17 cellular contexts compared by ENCODE assay signal in genomic region chr11:118015385-118015841, GRCh38. TPM values are rescaled to one million over a fixed set of nuclear protein-coding genes. Genes with fewer than 3 reads are reported as not detected.
A peak's percentile ranks its signal among the peaks of the same experiment; 100 is the strongest.
DNase-seq lines count a peak whose midpoint lies in the region; ATAC-seq, FAIRE-seq and TF ChIP-seq lines count a peak whose summit lies in the region.
"Had no signal": no experiment of that assay in that cellular context is flagged by ENCODE, and none has a peak within 500 bp of the region (broad histone marks: within the 10 kb centered on the region; RNA-seq: fewer than 3 reads in every experiment).

No MANE protein-coding gene starts in this region.

- H3K9me3 Mint-ChIP-seq in activated T-helper 1 cell treated with anti-CD3 and anti-CD28 coated beads, Interleukin-12 subunit alpha, Interleukin-12 subunit beta, Interleukin-2, Interleukin-4 antibody, amounts not matched to agents 30 ng/mL and 10 ng/mL and 1 ng/mL, durations not matched to agents 14 hours and 24 hours and 36 hours: peaks cover 48% of the 10 kb centered on the region
- H3K9me3 Mint-ChIP-seq in natural killer cell: peaks cover 9 to 10% of the 10 kb centered on the region in 2 donors
- peaks cover 14% of the 10 kb centered on the region for H3K9me3 Mint-ChIP-seq in MCF 10A (ENCODE audit: unreplicated experiment)
- peaks cover 7% of the 10 kb centered on the region for H3K9me3 Mint-ChIP-seq in HFFc6

- peaks cover 1% of the 10 kb centered on the region for H3K9me3 ChIP-seq in small intestine (ENCODE audit: control insufficient read depth, low read depth)
- H3K9me3 ChIP-seq: adrenal gland, ovary, SJCRH30 had no signal

- ATAC-seq in natural killer cell: peak; percentile 26 to 46 (median 34)
- ATAC-seq: left colon had no signal

- peak; percentile 87 for DNase-seq in GDM1 (lab: John Stamatoyannopoulos, UW)
- peak; percentile 44 for DNase-seq in MV-4-11 (lab: John Stamatoyannopoulos, UW)
- DNase-seq in activated T-helper 1 cell treated with anti-CD3 and anti-CD28 coated beads, Interleukin-12 subunit alpha, Interleukin-12 subunit beta, Interleukin-2, Interleukin-4 antibody, amounts not matched to agents 30 ng/mL and 10 ng/mL and 1 ng/mL, durations not matched to agents 14 hours and 24 hours and 36 hours (ENCODE audit: low spot score): no peak
- DNase-seq in natural killer cell: no peak
- no peak for DNase-seq in small intestine
- DNase-seq in MCF 10A (ENCODE audit: unreplicated experiment): no peak
- DNase-seq in HFFc6: no peak
- no peak for DNase-seq in CD1c-positive myeloid dendritic cell (ENCODE audit: extremely low spot score)
- DNase-seq: adrenal gland; hypothalamus; left colon; NCI-H526; ovary; SJCRH30; stimulated activated naive CD4-positive, alpha-beta T cell treated with Interleukin-2 at 50 U/mL for 16 hours had no signal

- H3K27ac ChIP-seq in small intestine (ENCODE audit: low read depth in 1 of 2, low read length in 1 of 2): peak overlapping the region in 1 of 2 donors; percentile 1
- H3K27ac ChIP-seq: adrenal gland, C4-2B, cardiac muscle cell, ovary, SJCRH30 had no signal

- H3K36me3 Mint-ChIP-seq in activated T-helper 1 cell treated with anti-CD3 and anti-CD28 coated beads, Interleukin-12 subunit alpha, Interleukin-12 subunit beta, Interleukin-2, Interleukin-4 antibody, amounts not matched to agents 30 ng/mL and 10 ng/mL and 1 ng/mL, durations not matched to agents 14 hours and 24 hours and 36 hours (ENCODE audit: low read depth): peaks cover 33% of the 10 kb centered on the region
- peaks cover 13% of the 10 kb centered on the region for H3K36me3 Mint-ChIP-seq in natural killer cell
- H3K36me3 Mint-ChIP-seq in MCF 10A (ENCODE audit: insufficient read depth, unreplicated experiment): no peaks in the 10 kb centered on the region
- no peaks in the 10 kb centered on the region for H3K36me3 Mint-ChIP-seq in HFFc6 (ENCODE audit: low read depth)

- CTCF ChIA-PET in MCF 10A (lab: Yijun Ruan, JAX): interaction anchor here (0.6 to 0.8 kb wide), 2 partner anchors 38 to 69 kb away, joined by 3 read pairs; no protein-coding TSS in a partner anchor

- H3K4me3 Mint-ChIP-seq in activated T-helper 1 cell treated with anti-CD3 and anti-CD28 coated beads, Interleukin-12 subunit alpha, Interleukin-12 subunit beta, Interleukin-2, Interleukin-4 antibody, amounts not matched to agents 30 ng/mL and 10 ng/mL and 1 ng/mL, durations not matched to agents 14 hours and 24 hours and 36 hours: peak overlapping the region; percentile 32
- peak overlapping the region; percentile 75 for H3K4me3 Mint-ChIP-seq in natural killer cell
- no peak overlapping the region for H3K4me3 Mint-ChIP-seq in MCF 10A (ENCODE audit: unreplicated experiment)
- H3K4me3 Mint-ChIP-seq in HFFc6: no peak overlapping the region

- WGBS in small intestine, 3 donors: 70 to 78% (median 72%) methylated on average over 11 of the region's 11 CpGs

- H3K27ac Mint-ChIP-seq in activated T-helper 1 cell treated with anti-CD3 and anti-CD28 coated beads, Interleukin-12 subunit alpha, Interleukin-12 subunit beta, Interleukin-2, Interleukin-4 antibody, amounts not matched to agents 30 ng/mL and 10 ng/mL and 1 ng/mL, durations not matched to agents 14 hours and 24 hours and 36 hours: peak overlapping the region; percentile 64
- peak overlapping the region; percentile 87 to 96 for H3K27ac Mint-ChIP-seq in natural killer cell
- H3K27ac Mint-ChIP-seq in MCF 10A (ENCODE audit: low read depth, unreplicated experiment): no peak overlapping the region
- no peak overlapping the region for H3K27ac Mint-ChIP-seq in HFFc6

- no peaks in the 10 kb centered on the region for H3K4me1 ChIP-seq in small intestine (ENCODE audit: control insufficient read depth in 2 of 2, insufficient read depth in 1 of 2, low read depth in 1 of 2, low read length in 1 of 2)
- H3K4me1 ChIP-seq: SJCRH30 had no signal

- no peak for FAIRE-seq in small intestine (lab: Jason Lieb, UNC)

- no peak overlapping the region for H3K4me3 ChIP-seq in small intestine (ENCODE audit: low read depth in 1 of 2, low read length in 2 of 2)
- H3K4me3 ChIP-seq: adrenal gland, cardiac muscle cell, ovary, SJCRH30 had no signal

- H3K4me1 Mint-ChIP-seq in activated T-helper 1 cell treated with anti-CD3 and anti-CD28 coated beads, Interleukin-12 subunit alpha, Interleukin-12 subunit beta, Interleukin-2, Interleukin-4 antibody, amounts not matched to agents 30 ng/mL and 10 ng/mL and 1 ng/mL, durations not matched to agents 14 hours and 24 hours and 36 hours (ENCODE audit: low read depth): peaks cover 48% of the 10 kb centered on the region
- H3K4me1 Mint-ChIP-seq in natural killer cell: peaks cover 70 to 75% of the 10 kb centered on the region in 2 donors
- peaks cover 8% of the 10 kb centered on the region for H3K4me1 Mint-ChIP-seq in MCF 10A (ENCODE audit: insufficient read depth, unreplicated experiment)
- H3K4me1 Mint-ChIP-seq in HFFc6 (ENCODE audit: low read depth): no peaks in the 10 kb centered on the region

- intact Hi-C loops in activated T-helper 1 cell treated with anti-CD3 and anti-CD28 coated beads, Interleukin-12 subunit alpha, Interleukin-12 subunit beta, Interleukin-2, Interleukin-4 antibody, amounts not matched to agents 30 ng/mL and 10 ng/mL and 1 ng/mL, durations not matched to agents 14 hours and 24 hours and 36 hours (cut with micrococcal nuclease): no loop called here
- intact Hi-C loops in natural killer cell (cut with micrococcal nuclease) (no loop called here), MCF 10A (cut with micrococcal nuclease) (no loop called here)

- TF ChIP-seq CTCF in natural killer cell (IDR thresholded peaks at IDR 0.05) (no peak), MCF 10A (IDR thresholded peaks at IDR 0.05; ENCODE audit: unreplicated experiment) (no peak), HFFc6 (IDR thresholded peaks at IDR 0.05) (no peak)

- no peaks in the 10 kb centered on the region for H3K27me3 ChIP-seq in small intestine (ENCODE audit: control insufficient read depth in 2 of 2, insufficient read depth in 2 of 2, low read length in 2 of 2)
- H3K27me3 ChIP-seq: adrenal gland, cardiac muscle cell, ovary, SJCRH30 had no signal

- peaks cover 3% of the 10 kb centered on the region for H3K27me3 Mint-ChIP-seq in activated T-helper 1 cell treated with anti-CD3 and anti-CD28 coated beads, Interleukin-12 subunit alpha, Interleukin-12 subunit beta, Interleukin-2, Interleukin-4 antibody, amounts not matched to agents 30 ng/mL and 10 ng/mL and 1 ng/mL, durations not matched to agents 14 hours and 24 hours and 36 hours (ENCODE audit: insufficient read depth)
- no peaks in the 10 kb centered on the region for H3K27me3 Mint-ChIP-seq in natural killer cell (ENCODE audit: low read depth in 2 of 2)
- H3K27me3 Mint-ChIP-seq in MCF 10A (ENCODE audit: insufficient read depth, unreplicated experiment): peaks cover 47% of the 10 kb centered on the region
- H3K27me3 Mint-ChIP-seq in HFFc6 (ENCODE audit: insufficient read depth): peaks cover 37% of the 10 kb centered on the region

- no peaks in the 10 kb centered on the region for H3K36me3 ChIP-seq in small intestine (ENCODE audit: control insufficient read depth in 2 of 2, insufficient read depth in 2 of 2, low read length in 2 of 2)
- H3K36me3 ChIP-seq: adrenal gland, cardiac muscle cell, ovary, SJCRH30 had no signal

- no TSS peak for BruUV-seq in MCF 10A (replicated peaks; lab: Mats Ljungman, UMichigan)

- POLR2A ChIA-PET in MCF 10A (lab: Yijun Ruan, JAX): interaction anchor here (0.6 kb wide), 1 partner anchor 8 kb away, joined by 3 read pairs; no protein-coding TSS in a partner anchor

RNA-seq across cellular contexts. Expression of gene IL10RA, which starts 29.2 kb away (rescaled TPM):
- total RNA-seq in activated T-helper 1 cell treated with anti-CD3 and anti-CD28 coated beads, Interleukin-12 subunit alpha, Interleukin-12 subunit beta, Interleukin-2, Interleukin-4 antibody, amounts not matched to agents 30 ng/mL and 10 ng/mL and 1 ng/mL, durations not matched to agents 14 hours and 24 hours and 36 hours: 87.8 and 88.3 TPM in 2 replicates
- 100 to 1,000 TPM; 263 to 286 (median 268) TPM for total RNA-seq in natural killer cell
- 1 to 10 TPM; 1.1 to 9.3 (median 4.3) TPM for polyA plus RNA-seq in small intestine
- total RNA-seq in MCF 10A (2022): not detected in 2 replicates
- total RNA-seq in HFFc6 (2021; fragmentation: NEBNext Ultra II Directional; extraction: Animal tissue kit (Norgen Biotek cat#: 25700)): not detected
- total RNA-seq: cardiac muscle cell, SJCRH30 had no signal
- polyA plus RNA-seq: cardiac muscle cell had no signal

Comparison
In these comparisons a context has a peak if more than half of its experiments do, and no peak if none do; other contexts are left out.
1. DNase-seq: peak in GDM1 (single experiment) and MV-4-11 (single experiment); none in activated T-helper 1 cell treated with anti-CD3 and anti-CD28 coated beads, Interleukin-12 subunit alpha, Interleukin-12 subunit beta, Interleukin-2, Interleukin-4 antibody, amounts not matched to agents 30 ng/mL and 10 ng/mL and 1 ng/mL, durations not matched to agents 14 hours and 24 hours and 36 hours (single experiment), natural killer cell (single experiment), small intestine (single experiment), MCF 10A (single experiment), HFFc6 (single experiment) and CD1c-positive myeloid dendritic cell (single experiment).
2. H3K27ac Mint-ChIP-seq: peak in activated T-helper 1 cell treated with anti-CD3 and anti-CD28 coated beads, Interleukin-12 subunit alpha, Interleukin-12 subunit beta, Interleukin-2, Interleukin-4 antibody, amounts not matched to agents 30 ng/mL and 10 ng/mL and 1 ng/mL, durations not matched to agents 14 hours and 24 hours and 36 hours (single experiment) and natural killer cell (2 of 2); none in MCF 10A (single experiment) and HFFc6 (single experiment).
3. H3K4me3 Mint-ChIP-seq: peak in activated T-helper 1 cell treated with anti-CD3 and anti-CD28 coated beads, Interleukin-12 subunit alpha, Interleukin-12 subunit beta, Interleukin-2, Interleukin-4 antibody, amounts not matched to agents 30 ng/mL and 10 ng/mL and 1 ng/mL, durations not matched to agents 14 hours and 24 hours and 36 hours (single experiment) and natural killer cell (single experiment); none in MCF 10A (single experiment) and HFFc6 (single experiment).
4. RNA of gene IL10RA, which starts 29.2 kb away (total RNA-seq): 263 to 286 TPM in natural killer cell and 87.8 to 88.3 TPM in activated T-helper 1 cell treated with anti-CD3 and anti-CD28 coated beads, Interleukin-12 subunit alpha, Interleukin-12 subunit beta, Interleukin-2, Interleukin-4 antibody, amounts not matched to agents 30 ng/mL and 10 ng/mL and 1 ng/mL, durations not matched to agents 14 hours and 24 hours and 36 hours; not detected in MCF 10A and not detected in HFFc6; every median in the first group is over 10 times any median in the second.